Comparison of ENCODE assay signal across 10 cellular contexts in the genomic region with DNA sequence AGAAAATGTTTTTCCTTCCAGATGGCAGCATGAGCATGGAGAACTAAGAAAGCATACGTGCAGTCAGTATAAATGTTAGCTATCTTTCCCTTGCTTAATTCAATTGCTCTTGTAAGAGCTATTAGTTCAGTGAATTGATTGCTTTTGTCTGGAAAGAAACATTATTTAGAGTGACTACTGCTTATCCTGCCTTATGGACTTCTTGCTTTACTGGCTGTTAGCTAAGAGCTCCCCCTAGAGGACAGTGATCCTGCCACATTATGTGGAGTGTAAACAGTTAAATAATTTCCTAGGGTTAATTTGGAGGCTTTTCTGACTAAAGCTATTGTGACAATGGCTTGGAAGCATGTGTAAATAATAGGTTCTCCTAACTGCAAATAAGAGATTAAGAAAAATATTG.
A peak's percentile ranks its signal among the peaks of the same experiment; 100 is the strongest.
DNase-seq lines count a peak whose midpoint lies in the region; ATAC-seq and TF ChIP-seq lines count a peak whose summit lies in the region.
"Had no signal": no experiment of that assay in that cellular context is flagged by ENCODE, and none has a peak within 500 bp of the region (broad histone marks: within the 10 kb centered on the region; RNA-seq: fewer than 3 reads in every experiment).

No MANE protein-coding gene starts in this region.

- H4K5ac ChIP-seq in H9 (ENCODE audit: insufficient read length, low read depth, low read length), result no peak overlapping the region

- H3T11ph ChIP-seq in H9 (ENCODE audit: low read length), result no peak overlapping the region

- H3K9ac ChIP-seq in H9 (ENCODE audit: extremely low read depth, insufficient read length, low read length), result no peak overlapping the region
- H3K9ac ChIP-seq in PC-3 (ENCODE audit: low read length), result no peak overlapping the region

- no peak for DNase-seq in H9
- peak; percentile 58 for DNase-seq in PC-3
- DNase-seq in fibroblast of mammary gland (ENCODE audit: low read depth), result peak; percentile 60
- DNase-seq in activated CD8-positive, alpha-beta memory T cell treated with anti-CD3 and anti-CD28 coated beads for 24 hours, result no peak
- DNase-seq in activated naive CD4-positive, alpha-beta T cell treated with anti-CD3 and anti-CD28 coated beads, Interleukin-2, amount 50 U/mL, for 72 hours (ENCODE audit: low spot score in 2 of 2), result no peak
- DNase-seq in mesenteric fat pad (ENCODE audit: low spot score), result no peak
- DNase-seq: pancreas had no signal

- ATAC-seq in PC-3 (no peak), GM21515 (IDR thresholded peaks at IDR 0.05; ENCODE audit: unreplicated experiment) (no peak)
- ATAC-seq in activated naive CD4-positive, alpha-beta T cell treated with anti-CD3 and anti-CD28 coated beads, Interleukin-2, amount 50 U/mL, for 72 hours, result no peak
- ATAC-seq: pancreas had no signal

- no peak overlapping the region for H2BK5ac ChIP-seq in H9 (ENCODE audit: insufficient read length, low read length)

- CTCF ChIA-PET in PC-3 (lab: Charles Lee), result interaction anchor here (0.6 kb wide), 2 partner anchors 18 to 59 kb away, joined by 4 to 5 read pairs; no protein-coding TSS in a partner anchor

- H2BK12ac ChIP-seq in H9 (ENCODE audit: insufficient read length, low read depth, low read length), result no peak overlapping the region

- TF ChIP-seq CTCF in C4-2B (conservative IDR thresholded peaks at IDR 0.05) (peak; percentile 82), H9 (conservative IDR thresholded peaks at IDR 0.05) (peak; percentile 93), PC-3 (conservative IDR thresholded peaks at IDR 0.05; ENCODE audit: low read depth, low read length) (peak; percentile 64), fibroblast of mammary gland (conservative IDR thresholded peaks at IDR 0.05; ENCODE audit: control insufficient read depth, insufficient read depth, low read depth, low read length) (peak; percentile 74)

- H3K4me3 ChIP-seq in PC-3 (ENCODE audit: low read length) (no peak overlapping the region), fibroblast of mammary gland (ENCODE audit: control insufficient read depth, low read depth, low read length) (no peak overlapping the region)
- H3K4me3 ChIP-seq: pancreas had no signal

- no peak overlapping the region for H3K4me3 Mint-ChIP-seq in H9
- H3K4me3 Mint-ChIP-seq: central memory CD8-positive, alpha-beta T cell had no signal

- H4K20me1 ChIP-seq in H9 (ENCODE audit: control insufficient read depth, insufficient read depth, insufficient read length), result no peaks in the 10 kb centered on the region
- no peaks in the 10 kb centered on the region for H4K20me1 ChIP-seq in PC-3 (ENCODE audit: low read length)

- intact Hi-C loops in PC-3 (cut with micrococcal nuclease), result loop anchor here (5.0 kb wide), 1 partner anchor 244 kb away; no protein-coding TSS in a partner anchor

- no peak overlapping the region for H3K14ac ChIP-seq in H9 (ENCODE audit: insufficient read depth, low read length)

- POLR2A ChIA-PET in PC-3 (lab: Charles Lee; ENCODE audit: unreplicated experiment), result no interaction called here

- H2BK15ac ChIP-seq in H9 (ENCODE audit: low read depth, low read length), result no peak overlapping the region

- H2BK120ac ChIP-seq in H9 (ENCODE audit: low read depth, low read length, poor library complexity, severe bottlenecking), result no peak overlapping the region

- H3F3A ChIP-seq in PC-3 (ENCODE audit: low read length, unreplicated experiment), result no peaks in the 10 kb centered on the region

- H3K23me2 ChIP-seq in H9 (ENCODE audit: insufficient read length, low read depth, low read length, poor library complexity, severe bottlenecking), result no peaks in the 10 kb centered on the region

- no peaks in the 10 kb centered on the region for H3K27me3 ChIP-seq in H9 (ENCODE audit: insufficient read depth, low read length)
- H3K27me3 ChIP-seq in PC-3 (ENCODE audit: low read length), result no peaks in the 10 kb centered on the region
- H3K27me3 ChIP-seq: pancreas had no signal

- no peak overlapping the region for H4K8ac ChIP-seq in H9 (replicated peaks; ENCODE audit: insufficient read length, low read depth, low read length)

- WGBS in H9 (ENCODE audit: extremely low coverage, insufficient read length, low lambda C conversion rate), result no CpG with 5 or more reads among the region's 1 CpG

- H3K36me3 ChIP-seq in PC-3 (ENCODE audit: low read depth, low read length), result no peaks in the 10 kb centered on the region
- H3K36me3 ChIP-seq: pancreas had no signal

- no peaks in the 10 kb centered on the region for H3K9me2 ChIP-seq in PC-3 (replicated peaks; ENCODE audit: low read length)

- H3K23ac ChIP-seq in H9 (ENCODE audit: insufficient read length, low read depth, low read length), result no peak overlapping the region

- H2AK5ac ChIP-seq in H9 (ENCODE audit: insufficient read length, low read length), result no peak overlapping the region

- no peak overlapping the region for H3K18ac ChIP-seq in H9 (ENCODE audit: insufficient read length, low read depth, low read length)

- no peak overlapping the region; a peak in 1 of 7 replicates for H3K27ac Mint-ChIP-seq in H9
- H3K27ac Mint-ChIP-seq in activated naive CD4-positive, alpha-beta T cell treated with anti-CD3 and anti-CD28 coated beads, Interleukin-2, amount 50 U/mL, for 72 hours, result no peak overlapping the region

- no peak overlapping the region for H3K4ac ChIP-seq in H9 (ENCODE audit: low read depth, low read length)

- H3K79me2 ChIP-seq in H9 (ENCODE audit: insufficient read depth, low read length), result no peaks in the 10 kb centered on the region
- no peaks in the 10 kb centered on the region for H3K79me2 ChIP-seq in PC-3 (ENCODE audit: low read length)

- H3K27me3 Mint-ChIP-seq in H9 (ENCODE audit: low read depth), result no peaks in the 10 kb centered on the region
- H3K27me3 Mint-ChIP-seq: central memory CD8-positive, alpha-beta T cell had no signal

- no peak overlapping the region for H4K91ac ChIP-seq in H9 (ENCODE audit: insufficient read length, low read depth, low read length)

- peaks cover 7 to 13% of the 10 kb centered on the region in 2 experiments for H3K9me3 Mint-ChIP-seq in H9
- H3K9me3 Mint-ChIP-seq in activated naive CD4-positive, alpha-beta T cell treated with anti-CD3 and anti-CD28 coated beads, Interleukin-2, amount 50 U/mL, for 72 hours, result peaks cover 0 to 7% of the 10 kb centered on the region in 2 donors
- H3K9me3 Mint-ChIP-seq: central memory CD8-positive, alpha-beta T cell had no signal

- no peak overlapping the region for H3K27ac ChIP-seq in C4-2B
- H3K27ac ChIP-seq in H9 (ENCODE audit: insufficient read length, low read depth, low read length), result no peak overlapping the region
- no peak overlapping the region for H3K27ac ChIP-seq in PC-3 (ENCODE audit: low read length)
- H3K27ac ChIP-seq: pancreas had no signal

- H3K4me1 Mint-ChIP-seq in H9, result peaks cover 41 to 71% of the 10 kb centered on the region in 2 experiments
- H3K4me1 Mint-ChIP-seq: central memory CD8-positive, alpha-beta T cell had no signal

- H3K4me1 ChIP-seq in H9 (ENCODE audit: insufficient read depth, low read length) (peaks cover 14% of the 10 kb centered on the region; the same call in 1 of the 2 replicates), PC-3 (ENCODE audit: insufficient read depth, low read length) (no peaks in the 10 kb centered on the region)
- H3K4me1 ChIP-seq: pancreas had no signal

- H3K56ac ChIP-seq in H9 (ENCODE audit: insufficient read length, low read depth, low read length), result no peak overlapping the region

- H2AFZ ChIP-seq in H9 (ENCODE audit: low read length) (no peak overlapping the region), PC-3 (ENCODE audit: low read length) (no peak overlapping the region)

- no peak overlapping the region for H3K4me2 ChIP-seq in H9 (ENCODE audit: insufficient read depth, insufficient read length, low read length)
- H3K4me2 ChIP-seq in PC-3 (ENCODE audit: low read length), result no peak overlapping the region

- H3K9me3 ChIP-seq in H9 (ENCODE audit: control insufficient read depth, low read depth, low read length) (no peaks in the 10 kb centered on the region), PC-3 (ENCODE audit: low read length) (0 out of 2 replicates have a peak, but pooled peaks cover 2% of the 10 kb centered on the region)
- H3K9me3 ChIP-seq: pancreas had no signal

- peaks cover 4 to 42% (median 15%) of the 10 kb centered on the region in 3 experiments; a peak in 6 of 7 replicates for H3K36me3 Mint-ChIP-seq in H9 (ENCODE audit: insufficient read depth in 1 of 3, low read depth in 3 of 3)
- no peaks in the 10 kb centered on the region for H3K36me3 Mint-ChIP-seq in activated naive CD4-positive, alpha-beta T cell treated with anti-CD3 and anti-CD28 coated beads, Interleukin-2, amount 50 U/mL, for 72 hours

- no TSS peak for BruUV-seq in PC-3 (replicated peaks; lab: Mats Ljungman, UMichigan)

- H3K79me1 ChIP-seq in H9 (ENCODE audit: insufficient read depth, low read depth, low read length, poor library complexity, severe bottlenecking), result no peaks in the 10 kb centered on the region

- no peak overlapping the region for H2BK20ac ChIP-seq in H9 (ENCODE audit: low read depth, low read length, poor library complexity, severe bottlenecking)

Comparison
In these comparisons a context has a peak if more than half of its experiments do, and no peak if none do; other contexts are left out.
1. DNase-seq: peak in PC-3 (single experiment) and fibroblast of mammary gland (single experiment); none in H9 (single experiment), activated CD8-positive, alpha-beta memory T cell treated with anti-CD3 and anti-CD28 coated beads for 24 hours (single experiment), activated naive CD4-positive, alpha-beta T cell treated with anti-CD3 and anti-CD28 coated beads, Interleukin-2, amount 50 U/mL, for 72 hours (0 of 2) and mesenteric fat pad (single experiment).
2. Peak in every context shown above with its lines, with median percentiles within 50 percentile points of each other: CTCF ChIP-seq.